In the genomic region with DNA sequence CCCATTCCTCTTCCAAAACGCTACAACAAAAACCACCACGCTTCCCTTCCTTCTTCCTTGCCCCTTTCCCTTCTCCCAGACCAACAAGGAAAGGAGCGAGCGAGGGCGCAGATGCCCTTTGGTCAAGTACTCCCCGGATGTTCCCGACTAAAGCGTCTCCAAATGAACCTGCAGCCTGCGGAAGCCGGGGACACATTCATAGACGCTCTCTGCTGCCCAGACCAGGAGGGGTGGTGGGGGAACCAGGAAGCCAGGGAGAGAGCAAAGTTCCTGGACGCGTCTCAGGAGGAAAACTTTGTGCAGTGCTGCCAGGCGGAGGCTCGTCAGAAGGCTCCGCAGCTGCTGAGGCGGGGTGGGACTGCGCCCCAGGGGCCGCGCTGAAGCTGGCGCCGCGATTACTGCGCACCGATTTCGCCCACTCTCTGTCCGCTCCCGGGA, we compare ENCODE assay signal across 8 cellular contexts. TPM values are rescaled to one million over a fixed set of nuclear protein-coding genes. Genes with fewer than 3 reads are reported as not detected.
DNase-seq lines count a peak whose midpoint lies in the region; ATAC-seq and TF ChIP-seq lines count a peak whose summit lies in the region.

No MANE protein-coding gene starts in this region.

- no peaks in the 10 kb centered on the region for H3K27me3 ChIP-seq in hepatocyte

- no peaks in the 10 kb centered on the region for H4K20me1 ChIP-seq in hepatocyte (ENCODE audit: insufficient read depth, poor library complexity, severe bottlenecking)

- H3K9me3 ChIP-seq in hepatocyte (ENCODE audit: low read depth): no peaks in the 10 kb centered on the region

- ATAC-seq in GM19395 (IDR thresholded peaks at IDR 0.05; ENCODE audit: unreplicated experiment): peak; percentile 50
- peak; percentile 23 for ATAC-seq in HG03457 (IDR thresholded peaks at IDR 0.05; ENCODE audit: unreplicated experiment)
- peak; percentile 70 for ATAC-seq in sciatic nerve

- H3K36me3 ChIP-seq in hepatocyte (replicated peaks; ENCODE audit: insufficient read depth, low read depth): no peaks in the 10 kb centered on the region

- 1% methylated on average over 28 of the region's 28 CpGs for WGBS in hepatocyte (ENCODE audit: low lambda C conversion rate, missing lambda C conversion rate)

- H3K27me3 Mint-ChIP-seq in activated T-helper 2 cell treated with anti-CD3 and anti-CD28 coated beads, Interferon-gamma antibody, Interleukin-2, Interleukin-4, amounts not matched to agents 10 μg/mL and 5 μg/mL and 100 μg/mL, durations not matched to agents 14 hours and 24 hours and 36 hours (ENCODE audit: low read depth): peaks cover 38% of the 10 kb centered on the region

- TF ChIP-seq CTCF in hepatocyte (IDR thresholded peaks at IDR 0.05; ENCODE audit: poor library complexity): no peak

- H3K4me2 ChIP-seq in hepatocyte: peak overlapping the region; percentile 86

- H3K27ac Mint-ChIP-seq in activated T-helper 2 cell treated with anti-CD3 and anti-CD28 coated beads, Interferon-gamma antibody, Interleukin-2, Interleukin-4, amounts not matched to agents 10 μg/mL and 5 μg/mL and 100 μg/mL, durations not matched to agents 14 hours and 24 hours and 36 hours: no peak overlapping the region

- H3K4me1 ChIP-seq in hepatocyte (ENCODE audit: insufficient read depth): no peaks in the 10 kb centered on the region

- DNase-seq in AG08396 (ENCODE audit: low spot score): peak; percentile 26
- DNase-seq in activated T-helper 2 cell treated with anti-CD3 and anti-CD28 coated beads, Interferon-gamma antibody, Interleukin-2, Interleukin-4, amounts not matched to agents 10 μg/mL and 5 μg/mL and 100 μg/mL, durations not matched to agents 14 hours and 24 hours and 36 hours (ENCODE audit: low spot score): no peak
- peak; percentile 78 for DNase-seq in hepatocyte (ENCODE audit: low spot score)
- DNase-seq in sciatic nerve (ENCODE audit: low spot score): no peak
- DNase-seq in stimulated activated CD4-positive, alpha-beta T cell treated with anti-CD3 and anti-CD28 coated beads, Interleukin-2, amount 100 ng/mL, for 24 hours: no peak
- DNase-seq in NCI-H1694 (lab: John Stamatoyannopoulos, UW): no peak

- H3K9me3 Mint-ChIP-seq in activated T-helper 2 cell treated with anti-CD3 and anti-CD28 coated beads, Interferon-gamma antibody, Interleukin-2, Interleukin-4, amounts not matched to agents 10 μg/mL and 5 μg/mL and 100 μg/mL, durations not matched to agents 14 hours and 24 hours and 36 hours: no peaks in the 10 kb centered on the region

- intact Hi-C loops in activated T-helper 2 cell treated with anti-CD3 and anti-CD28 coated beads, Interferon-gamma antibody, Interleukin-2, Interleukin-4, amounts not matched to agents 10 μg/mL and 5 μg/mL and 100 μg/mL, durations not matched to agents 14 hours and 24 hours and 36 hours (cut with micrococcal nuclease): loop anchor here (2.0 to 10.0 kb wide), 2 partner anchors 141 to 369 kb away; no protein-coding TSS in a partner anchor
- intact Hi-C loops in sciatic nerve (cut with DNase I): no loop called here

- peak overlapping the region; percentile 26 for H3K4me3 Mint-ChIP-seq in activated T-helper 2 cell treated with anti-CD3 and anti-CD28 coated beads, Interferon-gamma antibody, Interleukin-2, Interleukin-4, amounts not matched to agents 10 μg/mL and 5 μg/mL and 100 μg/mL, durations not matched to agents 14 hours and 24 hours and 36 hours (ENCODE audit: low read depth)

- H3K79me2 ChIP-seq in hepatocyte: peaks cover 36% of the 10 kb centered on the region

- no peaks in the 10 kb centered on the region for H3K9me2 ChIP-seq in hepatocyte (replicated peaks; ENCODE audit: insufficient read depth)

- peak overlapping the region; percentile 78 for H3K4me3 ChIP-seq in hepatocyte

- peak overlapping the region; percentile 94 for H3K27ac ChIP-seq in hepatocyte

- peaks cover 7% of the 10 kb centered on the region for H3K4me1 Mint-ChIP-seq in activated T-helper 2 cell treated with anti-CD3 and anti-CD28 coated beads, Interferon-gamma antibody, Interleukin-2, Interleukin-4, amounts not matched to agents 10 μg/mL and 5 μg/mL and 100 μg/mL, durations not matched to agents 14 hours and 24 hours and 36 hours (ENCODE audit: low read depth)

- peak overlapping the region; percentile 96 for H2AFZ ChIP-seq in hepatocyte

- H3K36me3 Mint-ChIP-seq in activated T-helper 2 cell treated with anti-CD3 and anti-CD28 coated beads, Interferon-gamma antibody, Interleukin-2, Interleukin-4, amounts not matched to agents 10 μg/mL and 5 μg/mL and 100 μg/mL, durations not matched to agents 14 hours and 24 hours and 36 hours (ENCODE audit: low read depth): no peaks in the 10 kb centered on the region

RNA-seq across cellular contexts. Expression of gene SEMA3D, which starts 0.8 kb away (rescaled TPM):
- total RNA-seq in activated T-helper 2 cell treated with anti-CD3 and anti-CD28 coated beads, Interferon-gamma antibody, Interleukin-2, Interleukin-4, amounts not matched to agents 10 μg/mL and 5 μg/mL and 100 μg/mL, durations not matched to agents 14 hours and 24 hours and 36 hours: 0.09 and 0.11 TPM in 2 replicates
- total RNA-seq in hepatocyte (44.9 and 49.8 TPM in 2 replicates), sciatic nerve (15.9 TPM)
- 15.1 and 18.7 TPM in 2 replicates for polyA plus RNA-seq in hepatocyte

Comparison
In these comparisons a context has a peak if more than half of its experiments do, and no peak if none do; other contexts are left out.
1. DNase-seq: peak in AG08396 (single experiment) and hepatocyte (single experiment); none in activated T-helper 2 cell treated with anti-CD3 and anti-CD28 coated beads, Interferon-gamma antibody, Interleukin-2, Interleukin-4, amounts not matched to agents 10 μg/mL and 5 μg/mL and 100 μg/mL, durations not matched to agents 14 hours and 24 hours and 36 hours (single experiment), sciatic nerve (single experiment), stimulated activated CD4-positive, alpha-beta T cell treated with anti-CD3 and anti-CD28 coated beads, Interleukin-2, amount 100 ng/mL, for 24 hours (0 of 2) and NCI-H1694 (single experiment).
2. RNA of gene SEMA3D, which starts 0.8 kb away (total RNA-seq): 44.9 to 49.8 TPM in hepatocyte and 15.9 TPM in sciatic nerve (single experiment); 0.09 to 0.11 TPM in activated T-helper 2 cell treated with anti-CD3 and anti-CD28 coated beads, Interferon-gamma antibody, Interleukin-2, Interleukin-4, amounts not matched to agents 10 μg/mL and 5 μg/mL and 100 μg/mL, durations not matched to agents 14 hours and 24 hours and 36 hours; every median in the first group is over 10 times any median in the second.
3. Peak in every context shown above with its lines, with median percentiles within 50 percentile points of each other: ATAC-seq.